In the genomic region with DNA sequence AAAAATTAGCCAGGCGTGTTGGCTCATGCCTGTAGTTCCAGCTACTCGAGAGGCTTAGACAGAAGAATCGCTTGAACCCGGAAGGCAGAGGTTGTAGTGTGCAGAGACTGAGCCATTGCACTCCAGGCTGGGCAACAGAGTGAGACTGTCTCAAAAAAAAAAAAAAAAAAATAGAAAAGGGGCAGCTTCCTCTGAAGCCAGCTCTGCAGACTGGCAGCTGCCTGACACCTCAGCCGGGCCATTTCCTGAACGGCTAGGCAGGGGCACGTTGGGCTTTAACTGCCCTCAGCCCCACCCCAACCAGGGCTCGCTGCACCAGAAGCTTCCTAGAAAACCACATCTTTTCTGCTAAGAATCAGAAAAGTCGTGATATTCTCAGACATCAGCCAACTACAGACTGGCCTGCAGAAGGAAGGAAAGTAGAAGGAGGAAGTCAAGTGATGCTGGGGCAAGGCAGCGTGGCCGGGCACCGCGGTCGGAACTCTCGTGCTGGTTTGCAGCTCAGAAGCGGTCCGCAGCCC, we compare ENCODE assay signal across 9 cellular contexts. TPM values are rescaled to one million over a fixed set of nuclear protein-coding genes. Genes with fewer than 3 reads are reported as not detected.
DNase-seq lines count a peak whose midpoint lies in the region; ATAC-seq and TF ChIP-seq lines count a peak whose summit lies in the region.
"Had no signal": no experiment of that assay in that cellular context is flagged by ENCODE, and none has a peak within 500 bp of the region (broad histone marks: within the 10 kb centered on the region; RNA-seq: fewer than 3 reads in every experiment).

No MANE protein-coding gene starts in this region.

- H3K4me3 Mint-ChIP-seq in activated CD4-positive, alpha-beta T cell treated with anti-CD3 and anti-CD28 coated beads for 36 hours = peak overlapping the region; percentile 39
- peak overlapping the region; percentile 74 for H3K4me3 Mint-ChIP-seq in activated T-helper 17 cell treated with anti-CD3 and anti-CD28 coated beads, Interleukin-2, amount 50 U/mL, for 72 hours
- H3K4me3 Mint-ChIP-seq in nephron progenitor cell = no peak overlapping the region

- peak overlapping the region; percentile 67 for H3K4me2 ChIP-seq in Karpas-422 (ENCODE audit: low read depth, low read length, poor library complexity, severe bottlenecking)

- peaks cover 21% of the 10 kb centered on the region for H3K4me1 ChIP-seq in Karpas-422 (ENCODE audit: low read length)

- no peak for TF ChIP-seq CTCF in nephron progenitor cell (IDR thresholded peaks at IDR 0.05)

- CTCF ChIA-PET in activated CD4-positive, alpha-beta T cell treated with anti-CD3 and anti-CD28 coated beads for 36 hours (lab: Charles Lee) = interaction anchor here (0.5 to 1.6 kb wide), 5 partner anchors 15 to 211 kb away, joined by 3 to 5 read pairs (median 3); no protein-coding TSS in a partner anchor

- no peaks in the 10 kb centered on the region for H4K20me1 ChIP-seq in Karpas-422 (ENCODE audit: insufficient read depth, low read depth, low read length)

- H3K4me3 ChIP-seq in Karpas-422 (ENCODE audit: low read length) = peak overlapping the region; percentile 48; the same call in 1 of the 2 replicates
- H3K4me3 ChIP-seq: SJSA1 had no signal

- H3K36me3 ChIP-seq in Karpas-422 (ENCODE audit: insufficient read depth, low read length) = no peaks in the 10 kb centered on the region
- H3K36me3 ChIP-seq: SJSA1 had no signal

- peak; percentile 80 for ATAC-seq in activated CD4-positive, alpha-beta T cell treated with anti-CD3 and anti-CD28 coated beads for 36 hours
- ATAC-seq in activated T-helper 17 cell treated with anti-CD3 and anti-CD28 coated beads, Interleukin-2, amount 50 U/mL, for 72 hours (replicated peaks) = peak; percentile 83

- H3K27ac Mint-ChIP-seq in activated CD4-positive, alpha-beta T cell treated with anti-CD3 and anti-CD28 coated beads for 36 hours = peak overlapping the region; percentile 66
- peak overlapping the region; percentile 45 for H3K27ac Mint-ChIP-seq in activated T-helper 17 cell treated with anti-CD3 and anti-CD28 coated beads, Interleukin-2, amount 50 U/mL, for 72 hours
- no peak overlapping the region for H3K27ac Mint-ChIP-seq in nephron progenitor cell

- H3K27me3 ChIP-seq in Karpas-422 (ENCODE audit: low read length) = no peaks in the 10 kb centered on the region
- H3K27me3 ChIP-seq: SJSA1 had no signal

- DNase-seq in activated CD4-positive, alpha-beta T cell treated with anti-CD3 and anti-CD28 coated beads for 36 hours = peak; percentile 63
- no peak for DNase-seq in activated CD4-positive, alpha-beta T cell treated with anti-CD3 and anti-CD28 coated beads for 1 hour
- DNase-seq in Karpas-422 (peak; percentile 81), pons (ENCODE audit: low spot score) (peak; percentile 62), SW 1271 (lab: John Stamatoyannopoulos, UW) (no peak), NCI-H446 (lab: John Stamatoyannopoulos, UW) (no peak), nephron progenitor cell (no peak)

- POLR2A ChIA-PET in activated CD4-positive, alpha-beta T cell treated with anti-CD3 and anti-CD28 coated beads for 36 hours (lab: Charles Lee) = interaction anchor here (0.6 kb wide), 1 partner anchor 785 kb away, joined by 4 read pairs; no protein-coding TSS in a partner anchor

- peak overlapping the region; percentile 17 for H2AFZ ChIP-seq in Karpas-422 (ENCODE audit: low read length)

- intact Hi-C loops in activated CD4-positive, alpha-beta T cell treated with anti-CD3 and anti-CD28 coated beads for 36 hours (cut with DNase I, micrococcal nuclease) = no loop called here

- H3K27me3 Mint-ChIP-seq in activated CD4-positive, alpha-beta T cell treated with anti-CD3 and anti-CD28 coated beads for 36 hours = no peaks in the 10 kb centered on the region
- H3K27me3 Mint-ChIP-seq in activated T-helper 17 cell treated with anti-CD3 and anti-CD28 coated beads, Interleukin-2, amount 50 U/mL, for 72 hours = no peaks in the 10 kb centered on the region
- H3K27me3 Mint-ChIP-seq in nephron progenitor cell (ENCODE audit: low read depth, poor library complexity) = peaks cover 66% of the 10 kb centered on the region

- no peaks in the 10 kb centered on the region for H3K9me2 ChIP-seq in Karpas-422 (replicated peaks; ENCODE audit: insufficient read depth, low read length)

- no peaks in the 10 kb centered on the region for H3K9me3 Mint-ChIP-seq in activated CD4-positive, alpha-beta T cell treated with anti-CD3 and anti-CD28 coated beads for 36 hours (ENCODE audit: low read depth)
- H3K9me3 Mint-ChIP-seq in activated T-helper 17 cell treated with anti-CD3 and anti-CD28 coated beads, Interleukin-2, amount 50 U/mL, for 72 hours = no peaks in the 10 kb centered on the region
- no peaks in the 10 kb centered on the region for H3K9me3 Mint-ChIP-seq in nephron progenitor cell

- no peak overlapping the region for H3K27ac ChIP-seq in Karpas-422 (ENCODE audit: low read length)
- H3K27ac ChIP-seq: SJSA1 had no signal

- no peaks in the 10 kb centered on the region for H3K9me3 ChIP-seq in Karpas-422 (ENCODE audit: low read length)
- H3K9me3 ChIP-seq: SJSA1 had no signal

- H3K79me2 ChIP-seq in Karpas-422 (ENCODE audit: low read length) = no peaks in the 10 kb centered on the region

- H3K4me1 Mint-ChIP-seq in activated CD4-positive, alpha-beta T cell treated with anti-CD3 and anti-CD28 coated beads for 36 hours = peaks cover 26% of the 10 kb centered on the region
- peaks cover 8% of the 10 kb centered on the region for H3K4me1 Mint-ChIP-seq in activated T-helper 17 cell treated with anti-CD3 and anti-CD28 coated beads, Interleukin-2, amount 50 U/mL, for 72 hours
- H3K4me1 Mint-ChIP-seq in nephron progenitor cell = peaks cover 15% of the 10 kb centered on the region

- no peaks in the 10 kb centered on the region for H3K36me3 Mint-ChIP-seq in activated CD4-positive, alpha-beta T cell treated with anti-CD3 and anti-CD28 coated beads for 36 hours (ENCODE audit: low read depth)
- H3K36me3 Mint-ChIP-seq in activated T-helper 17 cell treated with anti-CD3 and anti-CD28 coated beads, Interleukin-2, amount 50 U/mL, for 72 hours (ENCODE audit: low read depth) = no peaks in the 10 kb centered on the region
- no peaks in the 10 kb centered on the region for H3K36me3 Mint-ChIP-seq in nephron progenitor cell (ENCODE audit: low read depth)

- H3K9ac ChIP-seq in Karpas-422 (ENCODE audit: low read length) = peak overlapping the region; percentile 3; the same call in 1 of the 2 replicates

RNA-seq across cellular contexts. Expression of a gene that starts 38.0 kb away (rescaled TPM):
- 10 to 100 TPM; 19.6 to 21.5 TPM for total RNA-seq in activated CD4-positive, alpha-beta T cell treated with anti-CD3 and anti-CD28 coated beads for 36 hours
- total RNA-seq in Karpas-422 (2014; rRNA removed; shearing (Covaris generic); ENCODE audit: low replicate concordance) = 4.4 and 6.3 TPM in 2 replicates
- 10 to 100 TPM; 21.6 to 31.7 TPM for total RNA-seq in activated T-helper 17 cell treated with anti-CD3 and anti-CD28 coated beads, Interleukin-2, amount 50 U/mL, for 72 hours

Comparison
In these comparisons a context has a peak if more than half of its experiments do, and no peak if none do; other contexts are left out.
1. DNase-seq: peak in activated CD4-positive, alpha-beta T cell treated with anti-CD3 and anti-CD28 coated beads for 36 hours (single experiment), Karpas-422 (single experiment) and pons (single experiment); none in activated CD4-positive, alpha-beta T cell treated with anti-CD3 and anti-CD28 coated beads for 1 hour (single experiment), SW 1271 (0 of 2), NCI-H446 (0 of 2) and nephron progenitor cell (single experiment).